1 cellular context compared by ENCODE assay signal in the genomic region with DNA sequence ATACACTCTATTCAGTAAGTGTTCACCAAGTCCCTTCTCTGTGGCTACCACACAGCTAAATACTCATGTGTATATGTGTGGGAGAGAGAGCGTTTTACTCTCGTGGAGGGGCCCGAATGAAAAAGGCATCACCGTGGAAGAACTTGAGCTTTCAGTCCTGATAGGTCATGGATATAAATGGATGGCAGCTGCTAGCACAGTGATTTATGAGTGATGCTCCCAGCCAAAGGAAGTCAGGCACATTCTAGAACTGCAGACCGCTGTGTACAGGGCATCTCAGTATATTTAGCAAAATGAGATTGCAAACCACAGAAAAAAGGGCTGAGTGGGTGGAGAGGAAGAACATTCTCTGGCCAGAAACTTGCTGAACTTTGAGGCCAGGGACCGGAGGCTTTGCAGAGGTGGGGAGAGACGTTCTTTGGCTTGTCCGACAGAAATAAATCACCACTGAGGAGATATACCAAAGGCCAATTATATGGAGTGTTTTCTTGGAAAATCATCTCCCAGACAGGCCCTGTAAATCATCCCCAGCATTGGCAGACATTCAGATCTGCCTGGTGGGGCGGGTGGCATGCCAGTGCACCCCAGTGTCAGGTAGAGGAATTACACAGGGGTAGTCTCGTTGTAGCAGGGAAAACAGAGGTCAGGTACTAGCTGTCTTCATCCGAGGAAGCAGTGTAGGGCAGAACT.
TF ChIP-seq lines count a peak whose summit lies in the region.

No MANE protein-coding gene starts in this region.

TF ChIP-seq in GM23338, 12 proteins besides CTCF, POLR2A, EP300 and RAD21 (continued from another document):
- TF ChIP-seq ZNF462 (CRISPR knock-in tag; IDR thresholded peaks at IDR 0.05): no peak
TF ChIP-seq in GM23338: peak in this region for 0.
